20 cellular contexts compared by ENCODE assay signal in genomic region chr3:129117134-129117533, GRCh38. TPM values are rescaled to one million over a fixed set of nuclear protein-coding genes. Genes with fewer than 3 reads are reported as not detected.
DNase-seq lines count a peak whose midpoint lies in the region; ATAC-seq, FAIRE-seq and TF ChIP-seq lines count a peak whose summit lies in the region.
"Had no signal": no experiment of that assay in that cellular context is flagged by ENCODE, and none has a peak within 500 bp of the region (broad histone marks: within the 10 kb centered on the region; RNA-seq: fewer than 3 reads in every experiment).

No MANE protein-coding gene starts in this region.

- H3K27ac ChIP-seq in HepG2 (ENCODE audit: extremely low read length, insufficient read depth, low read length), result peak overlapping the region; percentile 57
- H3K27ac ChIP-seq in upper lobe of right lung, result peak overlapping the region; percentile 53
- H3K27ac ChIP-seq: parathyroid adenoma had no signal

- no peak overlapping the region for H3K9ac ChIP-seq in HepG2 (ENCODE audit: insufficient read depth, low read depth, low read length)
- H3K9ac ChIP-seq: parathyroid adenoma had no signal

- no peak for TF ChIP-seq EP300 in HepG2 (IDR thresholded peaks at IDR 0.05; ENCODE audit: low read depth in 2 of 2, low read length in 2 of 2)
- TF ChIP-seq EP300 in HepG2 (CRISPR knock-in tag; IDR thresholded peaks at IDR 0.05; ENCODE audit: borderline replicate concordance), result no peak

- TF ChIP-seq RAD21 in HepG2 (CRISPR knock-in tag; IDR thresholded peaks at IDR 0.05), result no peak

- TF ChIP-seq CTCF in activated CD8-positive, alpha-beta T cell treated with anti-CD3 and anti-CD28 coated beads for 36 hours (IDR thresholded peaks at IDR 0.05), result no peak
- TF ChIP-seq CTCF in HepG2 (CRISPR knock-in tag; IDR thresholded peaks at IDR 0.05) (no peak), upper lobe of right lung (IDR thresholded peaks at IDR 0.05) (no peak)

- CTCF ChIA-PET in activated CD8-positive, alpha-beta T cell treated with anti-CD3 and anti-CD28 coated beads for 36 hours (lab: Charles Lee), result interaction anchor here (1.6 to 6.4 kb wide), 5 partner anchors 11 to 147 kb away, joined by 4 to 44 read pairs (median 16); no protein-coding TSS in a partner anchor
- CTCF ChIA-PET in HepG2 (lab: Yijun Ruan, JAX; ENCODE audit: low intra/inter-chr PET ratio, low total read pairs), result no interaction called here

- intact Hi-C loops in activated CD8-positive, alpha-beta T cell treated with anti-CD3 and anti-CD28 coated beads for 36 hours (cut with micrococcal nuclease), result loop anchor here (5.0 to 10.0 kb wide), 2 partner anchors 62 to 130 kb away; partner anchors contain the start of gene COPG1
- intact Hi-C loops in HepG2 (cut with micrococcal nuclease; ENCODE audit: unreplicated experiment) (loop anchor here (5.0 kb wide), 2 partner anchors 65 kb away; partner anchors contain the start of gene CNBP), upper lobe of right lung (cut with DNase I) (no loop called here), sciatic nerve (cut with DNase I) (no loop called here), head of caudate nucleus (cut with DNase I) (no loop called here)

- H2AFZ ChIP-seq in HepG2 (ENCODE audit: low read length), result no peak overlapping the region
- H2AFZ ChIP-seq: parathyroid adenoma had no signal

- peaks cover 49% of the 10 kb centered on the region for H3K36me3 Mint-ChIP-seq in stimulated activated naive CD8-positive, alpha-beta T cell treated with anti-CD3 and anti-CD28 coated beads, Interleukin-15, Interleukin-2, amounts not matched to agents 100 ng/mL and 50 ng/mL, for 24 hours (ENCODE audit: low read depth)
- peaks cover 64% of the 10 kb centered on the region for H3K36me3 Mint-ChIP-seq in activated CD8-positive, alpha-beta T cell treated with anti-CD3 and anti-CD28 coated beads for 36 hours (ENCODE audit: low read depth)

- no peak overlapping the region; a peak in 1 of 6 replicates for H3K4me3 ChIP-seq in HepG2 (replicated peaks in 1 of 3; ENCODE audit: insufficient read depth in 1 of 3, low read depth in 2 of 3, low read length in 3 of 3)
- no peak overlapping the region for H3K4me3 ChIP-seq in upper lobe of right lung
- H3K4me3 ChIP-seq: body of pancreas, coronary artery, testis had no signal

- POLR2A ChIA-PET in activated CD8-positive, alpha-beta T cell treated with anti-CD3 and anti-CD28 coated beads for 36 hours (lab: Charles Lee), result interaction anchor here (0.6 to 8.1 kb wide), 6 partner anchors 10 to 122 kb away, joined by 3 to 163 read pairs (median 22); partner anchors contain the start of gene CNBP
- POLR2A ChIA-PET in HepG2 (lab: Yijun Ruan, JAX), result interaction anchor here (0.9 to 1.1 kb wide), 2 partner anchors 9 to 20 kb away, joined by 3 read pairs; no protein-coding TSS in a partner anchor

- peaks cover 25% of the 10 kb centered on the region for H4K20me1 ChIP-seq in HepG2 (ENCODE audit: insufficient read depth, low read length)

- H3K4me2 ChIP-seq in HepG2 (ENCODE audit: low read depth, low read length), result peak overlapping the region; percentile 60

- H3K79me2 ChIP-seq in HepG2 (ENCODE audit: insufficient read depth, low read length), result peaks cover 68% of the 10 kb centered on the region

- peaks cover 61% of the 10 kb centered on the region for H3K4me1 ChIP-seq in HepG2 (ENCODE audit: insufficient read depth, low read length)
- peaks cover 46% of the 10 kb centered on the region for H3K4me1 ChIP-seq in upper lobe of right lung

- BruUV-seq in HepG2 (replicated peaks; lab: Mats Ljungman, UMichigan), result no TSS peak

- no peaks in the 10 kb centered on the region for H3K27me3 Mint-ChIP-seq in stimulated activated naive CD8-positive, alpha-beta T cell treated with anti-CD3 and anti-CD28 coated beads, Interleukin-15, Interleukin-2, amounts not matched to agents 100 ng/mL and 50 ng/mL, for 24 hours
- no peaks in the 10 kb centered on the region for H3K27me3 Mint-ChIP-seq in activated CD8-positive, alpha-beta T cell treated with anti-CD3 and anti-CD28 coated beads for 36 hours

- no peak for DNase-seq in stimulated activated naive CD8-positive, alpha-beta T cell treated with anti-CD3 and anti-CD28 coated beads, Interleukin-15, Interleukin-2, amounts not matched to agents 100 U/mL and 50 U/mL, for 24 hours
- no peak for DNase-seq in activated CD8-positive, alpha-beta T cell treated with anti-CD3 and anti-CD28 coated beads for 36 hours
- DNase-seq in HepG2 (ENCODE audit: low spot score), result no peak
- no peak for DNase-seq in upper lobe of right lung
- no peak for DNase-seq in sciatic nerve (ENCODE audit: low spot score)
- no peak for DNase-seq in head of caudate nucleus
- DNase-seq: body of pancreas; foreskin melanocyte; GDM1; KG1; NCI-H1092; NCI-H2107; stimulated activated CD4-positive, alpha-beta T cell treated with anti-CD3 and anti-CD28 coated beads, Interleukin-4, amount 100 ng/mL, for 24 hours; testis had no signal

- H3K36me3 ChIP-seq in HepG2 (replicated peaks in 1 of 2; ENCODE audit: control insufficient read depth in 1 of 2, insufficient read depth in 2 of 2, low read length in 2 of 2) (peaks cover 5 to 19% of the 10 kb centered on the region in 2 experiments; a peak in 4 of 5 replicates), upper lobe of right lung (peaks cover 14% of the 10 kb centered on the region)

- ATAC-seq in stimulated activated naive CD8-positive, alpha-beta T cell treated with anti-CD3 and anti-CD28 coated beads, Interleukin-15, Interleukin-2, amounts not matched to agents 100 U/mL and 50 U/mL, for 24 hours, result no peak
- no peak for ATAC-seq in activated CD8-positive, alpha-beta T cell treated with anti-CD3 and anti-CD28 coated beads for 36 hours
- ATAC-seq in HepG2 (no peak), upper lobe of right lung (no peak), GM19324 (IDR thresholded peaks at IDR 0.05; ENCODE audit: low FRiP score, unreplicated experiment) (no peak), sciatic nerve (no peak)
- ATAC-seq: body of pancreas had no signal

- FAIRE-seq in HepG2 (lab: Jason Lieb, UNC), result no peak
- FAIRE-seq: GM12891 had no signal

- peaks cover 82% of the 10 kb centered on the region for H3K4me1 Mint-ChIP-seq in stimulated activated naive CD8-positive, alpha-beta T cell treated with anti-CD3 and anti-CD28 coated beads, Interleukin-15, Interleukin-2, amounts not matched to agents 100 ng/mL and 50 ng/mL, for 24 hours (ENCODE audit: low read depth)
- H3K4me1 Mint-ChIP-seq in activated CD8-positive, alpha-beta T cell treated with anti-CD3 and anti-CD28 coated beads for 36 hours (ENCODE audit: low read depth), result peaks cover 58% of the 10 kb centered on the region

- no peak for TF ChIP-seq POLR2A in HepG2 (IDR thresholded peaks at IDR 0.05; ENCODE audit: insufficient read depth in 1 of 2, low read depth in 2 of 2, low read length in 2 of 2)

- peak overlapping the region; percentile 98 for H3K4me3 Mint-ChIP-seq in stimulated activated naive CD8-positive, alpha-beta T cell treated with anti-CD3 and anti-CD28 coated beads, Interleukin-15, Interleukin-2, amounts not matched to agents 100 ng/mL and 50 ng/mL, for 24 hours
- peak overlapping the region; percentile 88 for H3K4me3 Mint-ChIP-seq in activated CD8-positive, alpha-beta T cell treated with anti-CD3 and anti-CD28 coated beads for 36 hours

- H3K9me3 Mint-ChIP-seq in stimulated activated naive CD8-positive, alpha-beta T cell treated with anti-CD3 and anti-CD28 coated beads, Interleukin-15, Interleukin-2, amounts not matched to agents 100 ng/mL and 50 ng/mL, for 24 hours, result no peaks in the 10 kb centered on the region
- H3K9me3 Mint-ChIP-seq in activated CD8-positive, alpha-beta T cell treated with anti-CD3 and anti-CD28 coated beads for 36 hours, result no peaks in the 10 kb centered on the region

- H3K27ac Mint-ChIP-seq in stimulated activated naive CD8-positive, alpha-beta T cell treated with anti-CD3 and anti-CD28 coated beads, Interleukin-15, Interleukin-2, amounts not matched to agents 100 ng/mL and 50 ng/mL, for 24 hours, result peak overlapping the region; percentile 98
- peak overlapping the region; percentile 90 for H3K27ac Mint-ChIP-seq in activated CD8-positive, alpha-beta T cell treated with anti-CD3 and anti-CD28 coated beads for 36 hours

- no peaks in the 10 kb centered on the region; a peak in 1 of 5 replicates for H3K27me3 ChIP-seq in HepG2 (ENCODE audit: control insufficient read depth in 1 of 2, insufficient read depth in 2 of 2, low read length in 2 of 2)
- no peaks in the 10 kb centered on the region for H3K27me3 ChIP-seq in upper lobe of right lung
- H3K27me3 ChIP-seq: body of pancreas, testis had no signal

- H3K9me3 ChIP-seq in HepG2 (ENCODE audit: low read length) (no peaks in the 10 kb centered on the region), upper lobe of right lung (no peaks in the 10 kb centered on the region)
- H3K9me3 ChIP-seq: body of pancreas, testis had no signal

- in situ Hi-C loops in HepG2 (cut with HindIII; ENCODE audit: extremely low pct_ligation_motif_present, low pct_unique_long_range_greater_than_20kb), result no loop called here

RNA-seq across cellular contexts. Expression of gene RAB43, which starts 4.5 kb away (rescaled TPM):
- 10 to 100 TPM; 41.6 to 44.1 TPM for total RNA-seq in activated CD8-positive, alpha-beta T cell treated with anti-CD3 and anti-CD28 coated beads for 36 hours
- 10.2 and 11.8 TPM in 2 replicates for total RNA-seq in HepG2 (2016; rRNA removed; fragmentation: Illumina TruSeq; extraction: Trizol)
- total RNA-seq in HepG2 (2016; cell fraction: cytosol; rRNA removed; fragmentation: Illumina TruSeq; extraction: Trizol; ENCODE audit: low read depth), result 4.9 and 6.6 TPM in 2 replicates
- 8.0 and 12.6 TPM in 2 replicates for total RNA-seq in HepG2 (2016; cell fraction: insoluble cytoplasmic fraction; rRNA removed; fragmentation: Illumina TruSeq; extraction: Trizol)
- 14.1 and 16.2 TPM in 2 replicates for total RNA-seq in HepG2 (2016; cell fraction: membrane; rRNA removed; fragmentation: Illumina TruSeq; extraction: Trizol)
- total RNA-seq in HepG2 (2016; cell fraction: nucleus; rRNA removed; fragmentation: Illumina TruSeq; extraction: Trizol), result 5.6 and 13.6 TPM in 2 replicates
- 18.4 and 23.4 TPM in 2 replicates for polyA plus RNA-seq in HepG2 (2011; rRNA removed)
- 14.9 and 21.3 TPM in 2 replicates for polyA plus RNA-seq in HepG2 (2011; cell fraction: cytosol; rRNA removed)
- polyA plus RNA-seq in HepG2 (2011; cell fraction: nucleus; rRNA removed), result 38.7 and 47.9 TPM in 2 replicates
- polyA plus RNA-seq in HepG2 (2012), result 14.5 and 21.3 TPM in 2 replicates
- polyA plus RNA-seq in HepG2 (2016; cell fraction: cytosol; fragmentation: Illumina TruSeq; extraction: Trizol; ENCODE audit: low read depth), result 7.2 and 8.1 TPM in 2 replicates
- 5.7 and 8.1 TPM in 2 replicates for polyA plus RNA-seq in HepG2 (2016; cell fraction: insoluble cytoplasmic fraction; fragmentation: Illumina TruSeq; extraction: Trizol; ENCODE audit: low read depth)
- polyA plus RNA-seq in HepG2 (2016; cell fraction: membrane; fragmentation: Illumina TruSeq; extraction: Trizol; ENCODE audit: low read depth), result 11.0 and 12.3 TPM in 2 replicates
- polyA plus RNA-seq in HepG2 (2016; cell fraction: nucleus; fragmentation: Illumina TruSeq; extraction: Trizol; ENCODE audit: insufficient read depth, low read depth), result 6.8 and 12.5 TPM in 2 replicates
- 7.2 and 49.7 TPM in 2 replicates for polyA minus RNA-seq in HepG2 (2011; rRNA and poly(A)+ RNA removed; ENCODE audit: low replicate concordance)
- 13.9 and 15.6 TPM in 2 replicates for polyA minus RNA-seq in HepG2 (2011; cell fraction: cytosol; rRNA and poly(A)+ RNA removed)
- polyA minus RNA-seq in HepG2 (2011; cell fraction: nucleus; rRNA and poly(A)+ RNA removed), result 12.1 and 13.3 TPM in 2 replicates
- 38.9 TPM for total RNA-seq in upper lobe of right lung
- total RNA-seq in sciatic nerve, result 17.9 TPM

RNA-seq across cellular contexts. Expression of gene ISY1, which starts 43.7 kb away (rescaled TPM):
- 10 to 100 TPM; 66.7 to 68.5 TPM for total RNA-seq in activated CD8-positive, alpha-beta T cell treated with anti-CD3 and anti-CD28 coated beads for 36 hours
- 39.1 and 59.0 TPM in 2 replicates for total RNA-seq in HepG2 (2016; rRNA removed; fragmentation: Illumina TruSeq; extraction: Trizol)
- total RNA-seq in HepG2 (2016; cell fraction: cytosol; rRNA removed; fragmentation: Illumina TruSeq; extraction: Trizol; ENCODE audit: low read depth), result 4.4 and 6.2 TPM in 2 replicates
- 35.5 and 58.0 TPM in 2 replicates for total RNA-seq in HepG2 (2016; cell fraction: insoluble cytoplasmic fraction; rRNA removed; fragmentation: Illumina TruSeq; extraction: Trizol)
- 12.0 and 13.2 TPM in 2 replicates for total RNA-seq in HepG2 (2016; cell fraction: membrane; rRNA removed; fragmentation: Illumina TruSeq; extraction: Trizol)
- total RNA-seq in HepG2 (2016; cell fraction: nucleus; rRNA removed; fragmentation: Illumina TruSeq; extraction: Trizol), result 9.8 and 14.2 TPM in 2 replicates
- polyA plus RNA-seq in HepG2 (2011; rRNA removed), result 16.9 and 21.0 TPM in 2 replicates
- 12.1 and 14.3 TPM in 2 replicates for polyA plus RNA-seq in HepG2 (2011; cell fraction: cytosol; rRNA removed)
- polyA plus RNA-seq in HepG2 (2011; cell fraction: nucleus; rRNA removed), result 5.3 and 7.2 TPM in 2 replicates
- polyA plus RNA-seq in HepG2 (2012), result 11.8 and 15.3 TPM in 2 replicates
- polyA plus RNA-seq in HepG2 (2016; cell fraction: cytosol; fragmentation: Illumina TruSeq; extraction: Trizol; ENCODE audit: low read depth), result 4.4 and 5.1 TPM in 2 replicates
- 44.4 and 52.7 TPM in 2 replicates for polyA plus RNA-seq in HepG2 (2016; cell fraction: insoluble cytoplasmic fraction; fragmentation: Illumina TruSeq; extraction: Trizol; ENCODE audit: low read depth)
- 7.9 and 8.5 TPM in 2 replicates for polyA plus RNA-seq in HepG2 (2016; cell fraction: membrane; fragmentation: Illumina TruSeq; extraction: Trizol; ENCODE audit: low read depth)
- 11.5 and 19.0 TPM in 2 replicates for polyA plus RNA-seq in HepG2 (2016; cell fraction: nucleus; fragmentation: Illumina TruSeq; extraction: Trizol; ENCODE audit: insufficient read depth, low read depth)
- polyA minus RNA-seq in HepG2 (2011; rRNA and poly(A)+ RNA removed; ENCODE audit: low replicate concordance), result 10.4 and 33.7 TPM in 2 replicates
- 10.6 and 13.7 TPM in 2 replicates for polyA minus RNA-seq in HepG2 (2011; cell fraction: cytosol; rRNA and poly(A)+ RNA removed)
- polyA minus RNA-seq in HepG2 (2011; cell fraction: nucleus; rRNA and poly(A)+ RNA removed), result 4.4 and 8.0 TPM in 2 replicates
- total RNA-seq in upper lobe of right lung, result 30.3 TPM
- 31.9 TPM for total RNA-seq in sciatic nerve

RNA-seq across cellular contexts. Expression of gene GP9, which starts 56.6 kb away (rescaled TPM):
- not detected for total RNA-seq in activated CD8-positive, alpha-beta T cell treated with anti-CD3 and anti-CD28 coated beads for 36 hours
- not detected in 2 replicates for total RNA-seq in HepG2 (2016; rRNA removed; fragmentation: Illumina TruSeq; extraction: Trizol)
- total RNA-seq in HepG2 (2016; cell fraction: cytosol; rRNA removed; fragmentation: Illumina TruSeq; extraction: Trizol; ENCODE audit: low read depth), result not detected in 2 replicates
- not detected in 2 replicates for total RNA-seq in HepG2 (2016; cell fraction: insoluble cytoplasmic fraction; rRNA removed; fragmentation: Illumina TruSeq; extraction: Trizol)
- not detected in 2 replicates for total RNA-seq in HepG2 (2016; cell fraction: membrane; rRNA removed; fragmentation: Illumina TruSeq; extraction: Trizol)
- not detected in 2 replicates for total RNA-seq in HepG2 (2016; cell fraction: nucleus; rRNA removed; fragmentation: Illumina TruSeq; extraction: Trizol)
- polyA plus RNA-seq in HepG2 (2011; rRNA removed), result not detected in 2 replicates
- not detected in 2 replicates for polyA plus RNA-seq in HepG2 (2011; cell fraction: cytosol; rRNA removed)
- not detected in 2 replicates for polyA plus RNA-seq in HepG2 (2011; cell fraction: nucleus; rRNA removed)
- not detected in 2 replicates for polyA plus RNA-seq in HepG2 (2012)
- not detected in 2 replicates for polyA plus RNA-seq in HepG2 (2016; cell fraction: cytosol; fragmentation: Illumina TruSeq; extraction: Trizol; ENCODE audit: low read depth)
- not detected in 2 replicates for polyA plus RNA-seq in HepG2 (2016; cell fraction: insoluble cytoplasmic fraction; fragmentation: Illumina TruSeq; extraction: Trizol; ENCODE audit: low read depth)
- polyA plus RNA-seq in HepG2 (2016; cell fraction: membrane; fragmentation: Illumina TruSeq; extraction: Trizol; ENCODE audit: low read depth), result not detected in 2 replicates
- polyA plus RNA-seq in HepG2 (2016; cell fraction: nucleus; fragmentation: Illumina TruSeq; extraction: Trizol; ENCODE audit: insufficient read depth, low read depth), result not detected in 2 replicates
- not detected in 2 replicates for polyA minus RNA-seq in HepG2 (2011; rRNA and poly(A)+ RNA removed; ENCODE audit: low replicate concordance)
- not detected in 2 replicates for polyA minus RNA-seq in HepG2 (2011; cell fraction: cytosol; rRNA and poly(A)+ RNA removed)
- polyA minus RNA-seq in HepG2 (2011; cell fraction: nucleus; rRNA and poly(A)+ RNA removed), result not detected in 2 replicates
- 1.2 TPM for total RNA-seq in upper lobe of right lung
- 0.53 TPM for total RNA-seq in sciatic nerve
- total RNA-seq: body of pancreas, skeletal muscle tissue had no signal

Comparison
In these comparisons a context has a peak if more than half of its experiments do, and no peak if none do; other contexts are left out.
1. intact Hi-C loops: an anchor here in activated CD8-positive, alpha-beta T cell treated with anti-CD3 and anti-CD28 coated beads for 36 hours (5.0 to 10.0 kb wide) and HepG2 (5.0 kb wide); none called in upper lobe of right lung, sciatic nerve and head of caudate nucleus.